Comparison of ENCODE assay signal across 12 cellular contexts in the genomic region with DNA sequence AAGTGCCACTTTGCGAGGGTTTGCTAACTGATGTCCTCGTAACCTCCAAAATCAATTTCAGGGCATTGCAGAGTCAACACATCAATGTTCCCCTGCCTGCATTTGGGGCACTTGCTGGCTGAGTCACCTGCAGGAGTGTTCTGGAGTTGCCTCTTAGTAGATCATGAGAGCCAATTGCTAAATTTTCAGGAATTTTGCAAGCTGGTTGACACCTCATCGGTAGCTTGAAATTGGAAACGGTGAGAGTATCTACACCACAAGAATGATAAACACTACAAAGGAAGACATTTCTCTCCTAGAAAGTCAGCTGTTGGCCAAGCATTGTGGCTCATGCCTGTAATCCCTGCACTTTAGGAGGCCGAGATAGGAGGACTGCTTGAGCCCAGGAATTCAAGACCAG. TPM values are rescaled to one million over a fixed set of nuclear protein-coding genes. Genes with fewer than 3 reads are reported as not detected.
DNase-seq lines count a peak whose midpoint lies in the region; ATAC-seq, FAIRE-seq and TF ChIP-seq lines count a peak whose summit lies in the region.
"Had no signal": no experiment of that assay in that cellular context is flagged by ENCODE, and none has a peak within 500 bp of the region (broad histone marks: within the 10 kb centered on the region; RNA-seq: fewer than 3 reads in every experiment).

No MANE protein-coding gene starts in this region.

- no peak overlapping the region for H2BK15ac ChIP-seq in IMR-90 (ENCODE audit: low read depth, low read length)

- H2AK5ac ChIP-seq in IMR-90 (ENCODE audit: low read depth, low read length) = no peak overlapping the region

- in situ Hi-C loops in IMR-90 (cut with MboI; ENCODE audit: low sequenced_read_pairs) = no loop called here
- in situ Hi-C loops in K562 (cut with MboI) = loop anchor here (5.0 kb wide), 1 partner anchor 70 kb away; no protein-coding TSS in a partner anchor

- no peak overlapping the region for H4K91ac ChIP-seq in IMR-90 (ENCODE audit: insufficient read depth, low read depth, low read length)

- H4K8ac ChIP-seq in IMR-90 (ENCODE audit: low read depth in 2 of 2, low read length in 2 of 2) = no peak overlapping the region

- H3K9me1 ChIP-seq in IMR-90 (ENCODE audit: insufficient read depth, low read length) = peaks cover 10% of the 10 kb centered on the region
- no peaks in the 10 kb centered on the region for H3K9me1 ChIP-seq in K562 (ENCODE audit: control insufficient read depth, insufficient read depth, low read length)

- no peak overlapping the region for H3K18ac ChIP-seq in IMR-90 (ENCODE audit: low read depth, low read length)

- intact Hi-C loops in IMR-90 (cut with micrococcal nuclease) = no loop called here
- intact Hi-C loops in K562 (cut with micrococcal nuclease) = no loop called here
- intact Hi-C loops in adrenal gland (cut with DNase I) = no loop called here

- DNase-seq in IMR-90 (peak; percentile 87), K562 (ENCODE audit: extremely low read depth in 1 of 4, low spot score in 3 of 4) (no peak), kidney glomerular epithelial cell (lab: John Stamatoyannopoulos, UW) (peak; percentile 49), upper lobe of left lung (peak in 1 of 2 donors; percentile 81), NCI-H345 treated with DMSO at 0.1 percent for 48 hours (lab: John Stamatoyannopoulos, UW; ENCODE audit: unreplicated experiment) (no peak), adrenal gland (no peak), GM10248 (ENCODE audit: extremely low spot score) (no peak)
- DNase-seq: activated CD8-positive, alpha-beta memory T cell treated with anti-CD3 and anti-CD28 coated beads, Interleukin-2, amount 50 U/mL, for 48 hours; activated naive CD8-positive, alpha-beta T cell treated with anti-CD3 and anti-CD28 coated beads, Interleukin-2, amount 10 ng/mL, durations not matched to agents 7 days and 5 days; left colon; MV-4-11; stimulated activated naive CD8-positive, alpha-beta T cell treated with anti-CD3 and anti-CD28 coated beads, Interleukin-15, Interleukin-2, amounts not matched to agents 100 U/mL and 50 U/mL, for 24 hours had no signal

- no peak overlapping the region for H2BK20ac ChIP-seq in IMR-90 (ENCODE audit: low read depth, low read length)

- H3K4me1 ChIP-seq in IMR-90 (ENCODE audit: control insufficient read depth, insufficient read depth, low read length) = peaks cover 8% of the 10 kb centered on the region
- H3K4me1 ChIP-seq in K562 (replicated peaks in 1 of 2; ENCODE audit: control insufficient read depth in 2 of 2, insufficient read depth in 2 of 2, low read length in 2 of 2) = no peaks in the 10 kb centered on the region
- H3K4me1 ChIP-seq in upper lobe of left lung = peaks cover 10 to 18% (median 16%) of the 10 kb centered on the region in 4 donors
- peaks cover 0 to 27% of the 10 kb centered on the region in 2 donors for H3K4me1 ChIP-seq in adrenal gland (replicated peaks in 1 of 2)

- FAIRE-seq in K562 (lab: Jason Lieb, UNC) = no peak

- 94% methylated on average over 2 of the region's 5 CpGs; no CpG with 5 or more reads in 1 of the 2 experiments for WGBS in IMR-90 (ENCODE audit: extremely low coverage in 2 of 2, insufficient read length in 1 of 2), 2 experiments
- whole genome bisulfite sequencing in K562 (ENCODE audit: insufficient coverage, low coverage, missing lambda C conversion rate) = 31% methylated on average over 4 of the region's 5 CpGs
- whole genome bisulfite sequencing in upper lobe of left lung, 2 donors = 66 to 69% methylated on average over 5 of the region's 5 CpGs
- WGBS in adrenal gland, 4 donors = 84 to 90% (median 89%) methylated on average over 5 of the region's 5 CpGs

- peaks cover 0 to 13% of the 10 kb centered on the region in 2 experiments; a peak in 2 of 4 replicates for H3K79me1 ChIP-seq in IMR-90 (ENCODE audit: low read depth in 1 of 2, low read length in 2 of 2)

- H3K9ac ChIP-seq in IMR-90 (ENCODE audit: low read depth, low read length) = no peak overlapping the region
- no peak overlapping the region for H3K9ac ChIP-seq in K562 (ENCODE audit: insufficient read depth in 1 of 2, low read depth in 2 of 2, low read length in 2 of 2)

- no peak overlapping the region for H4K5ac ChIP-seq in IMR-90 (ENCODE audit: low read depth, low read length)

- H2AFZ ChIP-seq in IMR-90 (replicated peaks; ENCODE audit: low read length, poor library complexity) = no peak overlapping the region
- H2AFZ ChIP-seq in K562 (ENCODE audit: low read depth, low read length) = no peak overlapping the region

- H3K14ac ChIP-seq in IMR-90 (replicated peaks; ENCODE audit: low read depth, low read length) = no peak overlapping the region

- TF ChIP-seq CTCF in IMR-90 (conservative IDR thresholded peaks at IDR 0.05; ENCODE audit: low read depth, low read length) (no peak), K562 (IDR thresholded peaks at IDR 0.05 in 2 of 3, conservative IDR thresholded peaks at IDR 0.05 in 1 of 3; ENCODE audit: insufficient read depth in 2 of 3, low read depth in 1 of 3, low read length in 3 of 3) (no peak), upper lobe of left lung (IDR thresholded peaks at IDR 0.05) (peak in 1 of 6 experiments; percentile 25), adrenal gland (IDR thresholded peaks at IDR 0.05) (no peak), GM10248 (IDR thresholded peaks at IDR 0.05; ENCODE audit: control extremely low read depth, extremely low read depth, low read depth, missing control alignments) (no peak)

- no peak overlapping the region for H2BK120ac ChIP-seq in IMR-90 (ENCODE audit: low read depth, low read length)

- H3K36me3 ChIP-seq in IMR-90 (ENCODE audit: control insufficient read depth, insufficient read depth, low read length) = no peaks in the 10 kb centered on the region
- H3K36me3 ChIP-seq in K562 (ENCODE audit: control insufficient read depth, insufficient read depth, low read length) = no peaks in the 10 kb centered on the region
- no peaks in the 10 kb centered on the region for H3K36me3 ChIP-seq in upper lobe of left lung
- no peaks in the 10 kb centered on the region for H3K36me3 ChIP-seq in adrenal gland (replicated peaks in 1 of 2)

- no peak overlapping the region for H2BK5ac ChIP-seq in IMR-90 (ENCODE audit: low read depth, low read length, poor library complexity, severe bottlenecking)

- POLR2A ChIA-PET in IMR-90 (lab: Charles Lee; ENCODE audit: unreplicated experiment) = no interaction called here
- POLR2A ChIA-PET in K562 (lab: Yijun Ruan, JAX) = interaction anchor here (0.5 kb wide), 1 partner anchor 354 kb away, joined by 3 read pairs; no protein-coding TSS in a partner anchor
- POLR2A ChIA-PET in GM10248 (lab: Yijun Ruan, JAX) = interaction anchor here (0.6 kb wide), 1 partner anchor 21 kb away, joined by 8 read pairs; no protein-coding TSS in a partner anchor

- H3K4ac ChIP-seq in IMR-90 (ENCODE audit: low read depth, low read length) = no peak overlapping the region

- ATAC-seq in IMR-90 (ENCODE audit: low read depth) = peak; percentile 27; the same call in 1 of the 2 replicates
- ATAC-seq in K562 = no peak
- peak; percentile 23 to 78 for ATAC-seq in upper lobe of left lung (ENCODE audit: low FRiP score in 2 of 2)
- ATAC-seq: left colon; stimulated activated naive CD8-positive, alpha-beta T cell treated with anti-CD3 and anti-CD28 coated beads, Interleukin-15, Interleukin-2, amounts not matched to agents 100 U/mL and 50 U/mL, for 24 hours had no signal

- H3K56ac ChIP-seq in IMR-90 (ENCODE audit: extremely low read depth, insufficient read depth, low read length) = no peak overlapping the region

- H2AK9ac ChIP-seq in IMR-90 (replicated peaks; ENCODE audit: low read depth, low read length, poor library complexity) = no peak overlapping the region

- H3K4me3 ChIP-seq in IMR-90 (ENCODE audit: insufficient read depth, low read depth, low read length) (no peak overlapping the region), K562 (no peak overlapping the region), upper lobe of left lung (no peak overlapping the region), adrenal gland (no peak overlapping the region)

- TF ChIP-seq EP300 in K562 (IDR thresholded peaks at IDR 0.05; ENCODE audit: low read length) (no peak), upper lobe of left lung (IDR thresholded peaks at IDR 0.05) (peak in 3 of 4 donors; percentile 58 to 96 (median 73))

- H3K27ac ChIP-seq in IMR-90 (ENCODE audit: insufficient read depth, low read length) (no peak overlapping the region), K562 (ENCODE audit: extremely low read depth, low read depth, low read length) (no peak overlapping the region), upper lobe of left lung (peak overlapping the region in 3 of 4 donors; percentile 25 to 74 (median 65)), adrenal gland (peak overlapping the region in 1 of 5 donors; percentile 86)

- BruUV-seq in IMR-90 (replicated peaks; lab: Mats Ljungman, UMichigan) (no TSS peak), K562 (replicated peaks; lab: Mats Ljungman, UMichigan) (no TSS peak)

- TF ChIP-seq RAD21 in IMR-90 (IDR thresholded peaks at IDR 0.05; ENCODE audit: low read length) (no peak), K562 (CRISPR knock-in tag; conservative IDR thresholded peaks at IDR 0.05 in 1 of 2, IDR thresholded peaks at IDR 0.05 in 1 of 2) (no peak)

- peaks cover 7% of the 10 kb centered on the region; the same call in 1 of the 2 replicates for H4K20me1 ChIP-seq in IMR-90 (ENCODE audit: insufficient read depth, low read length)
- no peaks in the 10 kb centered on the region for H4K20me1 ChIP-seq in K562 (replicated peaks; ENCODE audit: control insufficient read depth, insufficient read depth, low read length)

- no peaks in the 10 kb centered on the region for H3K9me3 ChIP-seq in IMR-90 (ENCODE audit: control insufficient read depth, insufficient read depth, low read length)
- H3K9me3 ChIP-seq in K562 (replicated peaks; ENCODE audit: control insufficient read depth, insufficient read depth, low read depth, low read length) = no peaks in the 10 kb centered on the region
- H3K9me3 ChIP-seq in upper lobe of left lung = no peaks in the 10 kb centered on the region
- no peaks in the 10 kb centered on the region for H3K9me3 ChIP-seq in adrenal gland (replicated peaks in 1 of 3)

- peaks cover 4% of the 10 kb centered on the region for H3K27me3 ChIP-seq in IMR-90 (ENCODE audit: control insufficient read depth, insufficient read depth, low read length)
- peaks cover 0 to 4% of the 10 kb centered on the region in 2 experiments; a peak in 2 of 5 replicates for H3K27me3 ChIP-seq in K562 (ENCODE audit: control insufficient read depth in 2 of 2, insufficient read depth in 2 of 2, low read length in 2 of 2)
- no peaks in the 10 kb centered on the region for H3K27me3 ChIP-seq in upper lobe of left lung
- no peaks in the 10 kb centered on the region for H3K27me3 ChIP-seq in adrenal gland

- no peak overlapping the region for H3K23ac ChIP-seq in IMR-90 (ENCODE audit: low read depth, low read length)

- H3K4me2 ChIP-seq in IMR-90 (ENCODE audit: low read depth, low read length) (no peak overlapping the region), K562 (ENCODE audit: insufficient read depth, low read length) (no peak overlapping the region)

- H3K79me2 ChIP-seq in K562 (ENCODE audit: control insufficient read depth, insufficient read depth, low read length) = no peaks in the 10 kb centered on the region

- TF ChIP-seq POLR2A in IMR-90 (IDR thresholded peaks at IDR 0.05; ENCODE audit: low read depth, low read length) = no peak
- no peak for TF ChIP-seq POLR2A in K562 (conservative IDR thresholded peaks at IDR 0.05)
- no peak for TF ChIP-seq POLR2A in upper lobe of left lung (IDR thresholded peaks at IDR 0.05)
- TF ChIP-seq POLR2A in adrenal gland (IDR thresholded peaks at IDR 0.05) = no peak

- CTCF ChIA-PET in IMR-90 (lab: Yijun Ruan, JAX) (interaction anchor here (0.7 kb wide), 1 partner anchor 37 kb away, joined by 3 read pairs; no protein-coding TSS in a partner anchor), K562 (lab: Yijun Ruan, JAX; ENCODE audit: low intra/inter-chr PET ratio) (no interaction called here), GM10248 (lab: Yijun Ruan, JAX) (interaction anchor here (0.9 to 1.6 kb wide), 6 partner anchors 14 to 141 kb away, joined by 3 to 4 read pairs (median 3); no protein-coding TSS in a partner anchor)

- dilution Hi-C loops in IMR-90 (cut with HindIII; ENCODE audit: low sequenced_read_pairs, unreplicated experiment) = no loop called here

RNA-seq across cellular contexts. Expression of a gene that starts 10.8 kb away (rescaled TPM):
- total RNA-seq in IMR-90 (2012; rRNA removed) (1.9 and 2.0 TPM in 2 replicates), K562 (2014; rRNA removed) (0.09 and 0.53 TPM in 2 replicates), K562 (2014; rRNA removed; fragmentation: Illumina TruSeq; extraction: Trizol) (0.54 and 0.58 TPM in 2 replicates), K562 (2015; rRNA removed; fragmentation: Illumina TruSeq; extraction: Trizol) (0.34 and 0.40 TPM in 2 replicates), K562 (2021) (0.29 and 0.40 TPM in 2 replicates), upper lobe of left lung (1 to 10 TPM in 4 of 6 donors, under 1 TPM in 1, not detected in 1; 0.97 to 5.2 (median 2.9) TPM), adrenal gland (10 to 100 TPM in 1 of 8 donors, 1 to 10 TPM in 5, under 1 TPM in 2; 0.39 to 18.5 (median 2.7) TPM)
- polyA plus RNA-seq in IMR-90 (2012; rRNA removed) (0.85 and 1.1 TPM in 2 replicates), K562 (2011; rRNA removed) (0.32 and 0.70 TPM in 2 replicates), K562 (2014; fragmentation: Illumina TruSeq; extraction: Trizol) (0.43 and 0.55 TPM in 2 replicates), K562 (2014; fragmentation: Nextera tagmentation; extraction: Ambion mirVana) (under 1 TPM; 0.20 to 0.42 TPM), K562 (2014; rRNA removed) (0.42 and 0.86 TPM in 2 replicates), adrenal gland (1 to 10 TPM; 1.7 to 3.3 (median 1.9) TPM)
- 0.78 and 1.1 TPM in 2 replicates for polyA plus RNA-seq in IMR-90 (2012; cell fraction: cytosol; rRNA removed)
- polyA plus RNA-seq in IMR-90 (2012; cell fraction: nucleus; rRNA removed; ENCODE audit: low replicate concordance) = 0.57 and 1.1 TPM in 2 replicates
- total RNA-seq in K562 (2011; cell fraction: chromatin; rRNA removed; ENCODE audit: low replicate concordance) = 0.35 TPM in 1 of 2 replicates, not detected in the other
- 0.50 TPM in 1 of 2 replicates, not detected in the other for total RNA-seq in K562 (2011; cell fraction: nucleolus; rRNA removed)
- not detected in 2 replicates for total RNA-seq in K562 (2011; cell fraction: nucleoplasm; rRNA removed)
- polyA plus RNA-seq in K562 (2011; cell fraction: cytosol; rRNA removed) = 0.04 and 0.43 TPM in 2 replicates
- 0.38 and 1.1 TPM in 2 replicates for polyA plus RNA-seq in K562 (2011; cell fraction: nucleus; rRNA removed)
- polyA plus RNA-seq in K562 (2012) = 0.51 and 0.65 TPM in 2 replicates
- polyA minus RNA-seq in K562 (2011; rRNA and poly(A)+ RNA removed) = 0.28 and 0.60 TPM in 2 replicates
- polyA minus RNA-seq in K562 (2011; cell fraction: cytosol; rRNA and poly(A)+ RNA removed) = not detected in 2 replicates
- polyA minus RNA-seq in K562 (2011; cell fraction: nucleus; rRNA and poly(A)+ RNA removed) = 0.67 and 0.89 TPM in 2 replicates

RNA-seq across cellular contexts. Expression of a gene that starts 27.9 kb away (rescaled TPM):
- total RNA-seq in IMR-90 (2012; rRNA removed) (221 and 383 TPM in 2 replicates), K562 (2014; rRNA removed) (47.7 and 51.8 TPM in 2 replicates), K562 (2014; rRNA removed; fragmentation: Illumina TruSeq; extraction: Trizol) (61.0 and 63.1 TPM in 2 replicates), K562 (2015; rRNA removed; fragmentation: Illumina TruSeq; extraction: Trizol) (62.3 and 63.1 TPM in 2 replicates), K562 (2021) (68.2 and 77.6 TPM in 2 replicates), upper lobe of left lung (100 to 1,000 TPM; 235 to 735 (median 513) TPM), adrenal gland (100 to 1,000 TPM; 256 to 385 (median 280) TPM)
- polyA plus RNA-seq in IMR-90 (2012; rRNA removed) (258 and 269 TPM in 2 replicates), K562 (2011; rRNA removed) (25.7 and 38.1 TPM in 2 replicates), K562 (2014; fragmentation: Illumina TruSeq; extraction: Trizol) (87.6 and 88.3 TPM in 2 replicates), K562 (2014; fragmentation: Nextera tagmentation; extraction: Ambion mirVana) (10 to 100 TPM; 37.5 to 47.7 TPM), K562 (2014; rRNA removed) (47.9 and 64.3 TPM in 2 replicates), adrenal gland (100 to 1,000 TPM; 184 to 552 (median 192) TPM)
- polyA plus RNA-seq in IMR-90 (2012; cell fraction: cytosol; rRNA removed) = 105 and 120 TPM in 2 replicates
- 20.5 and 87.7 TPM in 2 replicates for polyA plus RNA-seq in IMR-90 (2012; cell fraction: nucleus; rRNA removed; ENCODE audit: low replicate concordance)
- total RNA-seq in K562 (2011; cell fraction: chromatin; rRNA removed; ENCODE audit: low replicate concordance) = 1.8 and 4.2 TPM in 2 replicates
- 1.3 and 2.0 TPM in 2 replicates for total RNA-seq in K562 (2011; cell fraction: nucleolus; rRNA removed)
- 3.9 and 5.3 TPM in 2 replicates for total RNA-seq in K562 (2011; cell fraction: nucleoplasm; rRNA removed)
- polyA plus RNA-seq in K562 (2011; cell fraction: cytosol; rRNA removed) = 4.8 and 16.4 TPM in 2 replicates
- polyA plus RNA-seq in K562 (2011; cell fraction: nucleus; rRNA removed) = 4.9 and 14.9 TPM in 2 replicates
- polyA plus RNA-seq in K562 (2012) = 86.2 and 126 TPM in 2 replicates
- polyA minus RNA-seq in K562 (2011; rRNA and poly(A)+ RNA removed) = 8.1 and 20.3 TPM in 2 replicates
- 14.6 and 17.2 TPM in 2 replicates for polyA minus RNA-seq in K562 (2011; cell fraction: cytosol; rRNA and poly(A)+ RNA removed)
- polyA minus RNA-seq in K562 (2011; cell fraction: nucleus; rRNA and poly(A)+ RNA removed) = 1.1 and 3.7 TPM in 2 replicates

Comparison
In these comparisons a context has a peak if more than half of its experiments do, and no peak if none do; other contexts are left out.
1. DNase-seq: peak in IMR-90 (single experiment) and kidney glomerular epithelial cell (single experiment); none in K562 (0 of 4), NCI-H345 treated with DMSO at 0.1 percent for 48 hours (single experiment), adrenal gland (0 of 7) and GM10248 (single experiment).
2. H3K27ac ChIP-seq: peak in upper lobe of left lung (3 of 4); none in IMR-90 (single experiment) and K562 (single experiment).